Comparison of ENCODE assay signal across 16 cellular contexts in genomic region chr2:40394030-40394429, GRCh38. TPM values are rescaled to one million over a fixed set of nuclear protein-coding genes. Genes with fewer than 3 reads are reported as not detected.
"Had no signal": no experiment of that assay in that cellular context is flagged by ENCODE, and none has a peak within 500 bp of the region (broad histone marks: within the 10 kb centered on the region; RNA-seq: fewer than 3 reads in every experiment).

No MANE protein-coding gene starts in this region.

- H3K36me3 ChIP-seq: prostate gland, thoracic aorta had no signal

- DNase-seq: activated B cell treated with CpG ODN at 0.5 μM for 24 hours; activated CD4-positive, alpha-beta T cell treated with anti-CD3 and anti-CD28 coated beads, Interleukin-2, amount 10 ng/mL, durations not matched to agents 24 days and 14 days; activated CD8-positive, alpha-beta memory T cell treated with anti-CD3 and anti-CD28 coated beads for 24 hours; activated naive CD4-positive, alpha-beta T cell treated with anti-CD3 and anti-CD28 coated beads, Interleukin-2, amount 10 ng/mL, durations not matched to agents 7 days and 5 days; activated T-cell treated with anti-CD3 and anti-CD28 coated beads for 4 hours; central memory CD4-positive, alpha-beta T cell; effector memory CD8-positive, alpha-beta T cell; mammary epithelial cell; stimulated activated CD4-positive, alpha-beta T cell treated with anti-CD3 and anti-CD28 coated beads, Interleukin-4, amount 100 ng/mL, for 24 hours; stimulated activated naive CD8-positive, alpha-beta T cell treated with anti-CD3 and anti-CD28 coated beads, Interleukin-15, amount 100 ng/mL, for 72 hours; T-helper 17 cell had no signal

- ATAC-seq: activated T-helper 17 cell treated with anti-CD3 and anti-CD28 coated beads, Interleukin-2, amount 50 U/mL, for 72 hours; effector memory CD8-positive, alpha-beta T cell; natural killer cell treated with Interleukin-12 subunit alpha and Interleukin-12 subunit beta and Interleukin-15 and Interleukin-18, amount 100 ng/mL, for 72 hours; stimulated activated naive CD8-positive, alpha-beta T cell treated with anti-CD3 and anti-CD28 coated beads, Interleukin-15, amount 100 ng/mL, for 72 hours; T-helper 17 cell had no signal

- H3K4me1 ChIP-seq: prostate gland had no signal

- H3K4me3 ChIP-seq: hepatocyte, prostate gland, thoracic aorta had no signal

- H3K27ac ChIP-seq: prostate gland had no signal

- H3K9me3 ChIP-seq: prostate gland, thoracic aorta had no signal

- H3K27me3 ChIP-seq: hepatocyte had no signal

RNA-seq across cellular contexts. Expression of gene SLC8A1, which starts 57.9 kb away (rescaled TPM):
- total RNA-seq: natural killer cell treated with Interleukin-12 subunit alpha and Interleukin-12 subunit beta and Interleukin-15 and Interleukin-18, amount 100 ng/mL, for 72 hours had no signal
